In genomic region chr1:159211331-159212136, GRCh38 we compare ENCODE assay signal across 8 cellular contexts. TPM values are rescaled to one million over a fixed set of nuclear protein-coding genes. Genes with fewer than 3 reads are reported as not detected.
DNase-seq lines count a peak whose midpoint lies in the region; ATAC-seq, FAIRE-seq and TF ChIP-seq lines count a peak whose summit lies in the region.

No MANE protein-coding gene starts in this region.

- no peak overlapping the region for H3K4ac ChIP-seq in H1 (replicated peaks; ENCODE audit: insufficient read length, low read depth, low read length)

- no peak overlapping the region for H4K8ac ChIP-seq in H1 (ENCODE audit: extremely low read depth, insufficient read depth, low read length)

- H3K18ac ChIP-seq in H1 (ENCODE audit: extremely low read depth, low read length), result no peak overlapping the region

- POLR2A ChIA-PET in activated CD4-positive, alpha-beta T cell treated with anti-CD3 and anti-CD28 coated beads for 36 hours (lab: Charles Lee), result no interaction called here
- POLR2A ChIA-PET in H1 (lab: Charles Lee; ENCODE audit: partially characterized antibody), result interaction anchor here (0.7 to 1.2 kb wide), 3 partner anchors 38 to 70 kb away, joined by 3 to 4 read pairs (median 3); no protein-coding TSS in a partner anchor

- H3K9me3 ChIP-seq in H1 (ENCODE audit: insufficient read depth in 2 of 2, low read depth in 1 of 2, low read length in 1 of 2), result no peaks in the 10 kb centered on the region

- H3K27me3 ChIP-seq in H1 (replicated peaks in 1 of 4; ENCODE audit: control insufficient read depth in 3 of 4, extremely low read depth in 1 of 4, insufficient read depth in 3 of 4, low read length in 3 of 4), result no peaks in the 10 kb centered on the region; a peak in 1 of 7 replicates

- H3K36me3 ChIP-seq in H1 (ENCODE audit: control insufficient read depth in 2 of 4, insufficient read depth in 4 of 4, low read length in 3 of 4), result no peaks in the 10 kb centered on the region

- intact Hi-C loops in activated CD4-positive, alpha-beta T cell treated with anti-CD3 and anti-CD28 coated beads for 36 hours (cut with DNase I, micrococcal nuclease), result loop anchor here (1.0 kb wide), 2 partner anchors 50 to 79 kb away; no protein-coding TSS in a partner anchor

- TF ChIP-seq CTCF in H1 (IDR thresholded peaks at IDR 0.05; ENCODE audit: control extremely low read depth in 1 of 3, insufficient read depth in 1 of 3, low read depth in 1 of 3, low read length in 3 of 3) (peak; percentile 73 to 94 (median 79)), neural crest cell (conservative IDR thresholded peaks at IDR 0.05) (peak; percentile 93)

- FAIRE-seq in H1 (lab: Jason Lieb, UNC), result peak; percentile 84

- H2BK20ac ChIP-seq in H1 (ENCODE audit: low read length), result no peak overlapping the region

- H3K4me2 ChIP-seq in H1 (ENCODE audit: insufficient read depth in 1 of 2, low read depth in 2 of 2, low read length in 2 of 2), result peak overlapping the region; percentile 1 to 31; a peak in 2 of 4 replicates

- no peaks in the 10 kb centered on the region for H3K79me2 ChIP-seq in H1 (ENCODE audit: control insufficient read depth in 1 of 2, insufficient read depth in 2 of 2, low read length in 2 of 2)

- peak; percentile 95 for TF ChIP-seq RAD21 in H1 (IDR thresholded peaks at IDR 0.05 in 1 of 2, conservative IDR thresholded peaks at IDR 0.05 in 1 of 2; ENCODE audit: low read depth in 2 of 2, low read length in 2 of 2)

- no peak overlapping the region for H2BK15ac ChIP-seq in H1 (ENCODE audit: low read length)

- H3K4me3 ChIP-seq in H1 (ENCODE audit: extremely low read depth in 1 of 4, insufficient read depth in 2 of 4, low read depth in 3 of 4, low read length in 4 of 4), result peak overlapping the region in 1 of 4 experiments; percentile 37; a peak in 1 of 8 replicates

- peak; percentile 57 for DNase-seq in NCI-H510A treated with DMSO at 0.1 percent for 48 hours (lab: John Stamatoyannopoulos, UW)
- no peak for DNase-seq in NCI-H510A (lab: John Stamatoyannopoulos, UW)
- peak; percentile 79 for DNase-seq in NAMALWA (ENCODE audit: low spot score)
- peak; percentile 75 for DNase-seq in activated CD4-positive, alpha-beta T cell treated with anti-CD3 and anti-CD28 coated beads for 36 hours
- peak in 1 of 2 experiments; percentile 89 for DNase-seq in H1 (ENCODE audit: low read depth in 1 of 2, low spot score in 2 of 2)
- peak; percentile 61 for DNase-seq in neural crest cell (ENCODE audit: low read depth, low spot score)
- DNase-seq in mucosa of gallbladder (ENCODE audit: low spot score), result no peak

- no peak overlapping the region for H3K9ac ChIP-seq in H1 (replicated peaks in 1 of 4; ENCODE audit: extremely low read depth in 1 of 4, low read depth in 3 of 4, low read length in 3 of 4)

- H3K4me1 Mint-ChIP-seq in activated CD4-positive, alpha-beta T cell treated with anti-CD3 and anti-CD28 coated beads for 36 hours, result peaks cover 17% of the 10 kb centered on the region
- peaks cover 6% of the 10 kb centered on the region for H3K4me1 Mint-ChIP-seq in neural crest cell

- H2AFZ ChIP-seq in H1 (ENCODE audit: low read length), result peak overlapping the region; percentile 99

- no peak overlapping the region for H3K23ac ChIP-seq in H1 (ENCODE audit: insufficient read length)

- H3K4me3 Mint-ChIP-seq in activated CD4-positive, alpha-beta T cell treated with anti-CD3 and anti-CD28 coated beads for 36 hours, result no peak overlapping the region
- no peak overlapping the region for H3K4me3 Mint-ChIP-seq in neural crest cell

- no peak overlapping the region for H2BK12ac ChIP-seq in H1 (ENCODE audit: low read depth, low read length)

- no peak overlapping the region for H3K27ac Mint-ChIP-seq in activated CD4-positive, alpha-beta T cell treated with anti-CD3 and anti-CD28 coated beads for 36 hours
- no peak overlapping the region for H3K27ac Mint-ChIP-seq in neural crest cell (ENCODE audit: unreplicated experiment)

- TF ChIP-seq EP300 in H1 (IDR thresholded peaks at IDR 0.05; ENCODE audit: borderline replicate concordance in 1 of 2, low read depth in 2 of 2, low read length in 2 of 2), result no peak

- H3K79me1 ChIP-seq in H1 (ENCODE audit: low read depth, low read length), result no peaks in the 10 kb centered on the region

- no peak overlapping the region for H4K5ac ChIP-seq in H1 (ENCODE audit: insufficient read length, low read depth, low read length)

- H3K56ac ChIP-seq in H1 (replicated peaks; ENCODE audit: insufficient read length, low read depth, low read length), result no peak overlapping the region

- TF ChIP-seq POLR2A in H1 (IDR thresholded peaks at IDR 0.05; ENCODE audit: control extremely low read depth in 1 of 2, low read depth in 2 of 2, low read length in 2 of 2), result no peak

- H2BK5ac ChIP-seq in H1 (ENCODE audit: low read depth, low read length), result no peak overlapping the region

- no peaks in the 10 kb centered on the region for H4K20me1 ChIP-seq in H1 (replicated peaks in 1 of 2; ENCODE audit: control insufficient read depth in 1 of 2, insufficient read depth in 2 of 2, low read length in 2 of 2)

- ATAC-seq in activated CD4-positive, alpha-beta T cell treated with anti-CD3 and anti-CD28 coated beads for 36 hours, result peak; percentile 39
- ATAC-seq in GM18867 (IDR thresholded peaks at IDR 0.05; ENCODE audit: unreplicated experiment), result no peak

- H3K23me2 ChIP-seq in H1 (ENCODE audit: low read depth, low read length), result no peaks in the 10 kb centered on the region; the same call in 1 of the 2 replicates

- H2BK120ac ChIP-seq in H1 (replicated peaks; ENCODE audit: low read depth, low read length), result no peak overlapping the region

- no peak overlapping the region for H2AK5ac ChIP-seq in H1 (ENCODE audit: low read depth, low read length)

- no peaks in the 10 kb centered on the region for H3K36me3 Mint-ChIP-seq in activated CD4-positive, alpha-beta T cell treated with anti-CD3 and anti-CD28 coated beads for 36 hours (ENCODE audit: low read depth)
- H3K36me3 Mint-ChIP-seq in neural crest cell (ENCODE audit: low read depth), result no peaks in the 10 kb centered on the region

- peaks cover 3 to 7% (median 4%) of the 10 kb centered on the region in 4 experiments; a peak in 6 of 7 replicates for H3K4me1 ChIP-seq in H1 (replicated peaks in 1 of 4; ENCODE audit: control insufficient read depth in 3 of 4, insufficient read depth in 4 of 4, low read length in 3 of 4)

- 33% methylated on average over 11 of the region's 11 CpGs; no CpG with 5 or more reads in 1 of the 2 experiments for WGBS in H1 (ENCODE audit: extremely low coverage in 1 of 2, insufficient coverage in 1 of 2, insufficient read length in 1 of 2, insufficient replicate concordance in 2 of 2, low coverage in 1 of 2, low lambda C conversion rate in 2 of 2, missing lambda C conversion rate in 1 of 2), 2 experiments

- H3K27ac ChIP-seq in H1 (ENCODE audit: low read depth, low read length), result no peak overlapping the region

- no peak overlapping the region for H4K91ac ChIP-seq in H1 (replicated peaks; ENCODE audit: insufficient read length, low read length)

- no peak overlapping the region for H3K14ac ChIP-seq in H1 (ENCODE audit: insufficient read length)

- H3K9me3 Mint-ChIP-seq in activated CD4-positive, alpha-beta T cell treated with anti-CD3 and anti-CD28 coated beads for 36 hours (ENCODE audit: low read depth), result no peaks in the 10 kb centered on the region
- H3K9me3 Mint-ChIP-seq in neural crest cell, result no peaks in the 10 kb centered on the region

- peaks cover 53% of the 10 kb centered on the region for H3K27me3 Mint-ChIP-seq in activated CD4-positive, alpha-beta T cell treated with anti-CD3 and anti-CD28 coated beads for 36 hours
- peaks cover 89% of the 10 kb centered on the region for H3K27me3 Mint-ChIP-seq in neural crest cell (ENCODE audit: low read depth)

- CTCF ChIA-PET in activated CD4-positive, alpha-beta T cell treated with anti-CD3 and anti-CD28 coated beads for 36 hours (lab: Charles Lee), result interaction anchor here (0.9 to 9.8 kb wide), 12 partner anchors 8 to 214 kb away, joined by 3 to 132 read pairs (median 9); partner anchors contain the start of gene ACKR1
- CTCF ChIA-PET in H1 (lab: Charles Lee; ENCODE audit: partially characterized antibody), result interaction anchor here (0.6 to 26.6 kb wide), 31 partner anchors 9 to 820 kb away, joined by 3 to 660 read pairs (median 5); partner anchors contain the start of genes ACKR1, AIM2 and CADM3

TF ChIP-seq in H1, 55 proteins besides CTCF, POLR2A, EP300 and RAD21 (continues in another document):
- no peak for TF ChIP-seq SIX5 (IDR thresholded peaks at IDR 0.05; ENCODE audit: low read depth, low read length)
- no peak for TF ChIP-seq JUND (IDR thresholded peaks at IDR 0.05; ENCODE audit: low read length)
- no peak for TF ChIP-seq RNF2 (IDR thresholded peaks at IDR 0.05; ENCODE audit: borderline replicate concordance, low read depth, low read length, missing control alignments, poor library complexity, severe bottlenecking)
- TF ChIP-seq CREB1 (IDR thresholded peaks at IDR 0.05), result no peak
- TF ChIP-seq TAF1 (IDR thresholded peaks at IDR 0.05; ENCODE audit: low read depth, low read length), result peak; percentile 40; the same call in 1 of the 2 replicates
- TF ChIP-seq RBBP5 (IDR thresholded peaks at IDR 0.05; ENCODE audit: borderline replicate concordance, low read depth, low read length), result no peak

RNA-seq across cellular contexts. Expression of gene ACKR1, which starts 6.9 kb away (rescaled TPM):
- total RNA-seq in activated CD4-positive, alpha-beta T cell treated with anti-CD3 and anti-CD28 coated beads for 36 hours, result not detected
- total RNA-seq in H1 (2021; fragmentation: NEBNext Ultra II Directional; extraction: Animal tissue kit (Norgen Biotek cat#: 25700)), result 0.61 TPM in 2 replicates
- polyA plus RNA-seq in H1 (2011; rRNA removed), result 0.66 and 1.00 TPM in 2 replicates
- polyA plus RNA-seq in H1 (2011; cell fraction: cytosol; rRNA removed), result 0.50 TPM
- polyA plus RNA-seq in H1 (2011; cell fraction: nucleus; rRNA removed), result 2.4 TPM
- polyA plus RNA-seq in H1 (2012, experiment 1 of 2), result 0.92 to 1.3 TPM (median 1.2 TPM) in 4 replicates
- polyA plus RNA-seq in H1 (2012, experiment 2 of 2), result 0.84 TPM
- 0.57 TPM for polyA plus RNA-seq in H1 (2013, experiment 1 of 2)
- 0.42 TPM for polyA plus RNA-seq in H1 (2013, experiment 2 of 2)
- 0.27 and 0.54 TPM in 2 replicates for polyA minus RNA-seq in H1 (2011; rRNA and poly(A)+ RNA removed)
- polyA minus RNA-seq in H1 (2011; cell fraction: cytosol; rRNA and poly(A)+ RNA removed), result not detected
- 1.8 TPM for polyA minus RNA-seq in H1 (2011; cell fraction: nucleus; rRNA and poly(A)+ RNA removed)
- total RNA-seq in neural crest cell (0.98 and 1.1 TPM in 2 replicates), mucosa of gallbladder (23.3 TPM)

RNA-seq across cellular contexts. Expression of gene CADM3, which starts 40.1 kb away (rescaled TPM):
- not detected for total RNA-seq in activated CD4-positive, alpha-beta T cell treated with anti-CD3 and anti-CD28 coated beads for 36 hours
- 8.3 and 8.9 TPM in 2 replicates for total RNA-seq in H1 (2021; fragmentation: NEBNext Ultra II Directional; extraction: Animal tissue kit (Norgen Biotek cat#: 25700))
- 8.0 and 8.5 TPM in 2 replicates for polyA plus RNA-seq in H1 (2011; rRNA removed)
- 8.1 TPM for polyA plus RNA-seq in H1 (2011; cell fraction: cytosol; rRNA removed)
- polyA plus RNA-seq in H1 (2011; cell fraction: nucleus; rRNA removed), result 14.4 TPM
- polyA plus RNA-seq in H1 (2012, experiment 1 of 2), result 6.9 to 12.6 TPM (median 10.8 TPM) in 4 replicates
- polyA plus RNA-seq in H1 (2012, experiment 2 of 2), result 6.8 TPM
- polyA plus RNA-seq in H1 (2013, experiment 1 of 2), result 4.3 TPM
- 4.5 TPM for polyA plus RNA-seq in H1 (2013, experiment 2 of 2)
- polyA minus RNA-seq in H1 (2011; rRNA and poly(A)+ RNA removed), result 9.8 and 10.1 TPM in 2 replicates
- 5.8 TPM for polyA minus RNA-seq in H1 (2011; cell fraction: cytosol; rRNA and poly(A)+ RNA removed)
- polyA minus RNA-seq in H1 (2011; cell fraction: nucleus; rRNA and poly(A)+ RNA removed), result 4.6 TPM
- 10.0 and 10.4 TPM in 2 replicates for total RNA-seq in neural crest cell
- 5.2 TPM for total RNA-seq in mucosa of gallbladder

Comparison
In these comparisons a context has a peak if more than half of its experiments do, and no peak if none do; other contexts are left out.
1. DNase-seq: peak in NCI-H510A treated with DMSO at 0.1 percent for 48 hours (single experiment), NAMALWA (single experiment), activated CD4-positive, alpha-beta T cell treated with anti-CD3 and anti-CD28 coated beads for 36 hours (single experiment) and neural crest cell (single experiment); none in NCI-H510A (single experiment) and mucosa of gallbladder (single experiment).
2. RNA of gene ACKR1, which starts 6.9 kb away (total RNA-seq): 23.3 TPM in mucosa of gallbladder (single experiment); 0.98 to 1.1 TPM in neural crest cell, 0.61 TPM in H1 and not detected in activated CD4-positive, alpha-beta T cell treated with anti-CD3 and anti-CD28 coated beads for 36 hours; every median in the first group is over 10 times any median in the second.